ENCODE assay signal across 7 cellular contexts in the genomic region with DNA sequence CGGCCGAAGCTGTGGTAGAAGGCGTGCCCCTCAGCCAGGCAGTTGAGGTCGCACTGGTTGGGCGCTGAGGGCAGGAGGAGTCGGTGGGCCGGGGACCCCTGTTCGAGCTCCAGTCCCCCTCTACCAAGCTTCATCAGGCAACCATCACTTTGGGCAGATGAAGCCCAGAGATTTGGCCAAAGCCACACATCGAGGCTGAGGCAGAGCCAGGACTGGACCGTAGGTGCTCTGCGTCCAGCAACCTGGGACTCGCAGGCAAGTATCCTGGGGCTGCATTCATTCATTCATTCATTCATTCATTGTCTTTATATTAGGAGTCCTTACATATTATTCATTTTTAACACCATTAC. TPM values are rescaled to one million over a fixed set of nuclear protein-coding genes. Genes with fewer than 3 reads are reported as not detected.
DNase-seq lines count a peak whose midpoint lies in the region; ATAC-seq, FAIRE-seq and TF ChIP-seq lines count a peak whose summit lies in the region.

No MANE protein-coding gene starts in this region.

- H3K56ac ChIP-seq in IMR-90 (ENCODE audit: extremely low read depth, insufficient read depth, low read length): no peak overlapping the region

- peak overlapping the region in 1 of 2 experiments; percentile 45; a peak in 2 of 4 replicates for H4K8ac ChIP-seq in IMR-90 (ENCODE audit: low read depth in 2 of 2, low read length in 2 of 2)

- H2BK5ac ChIP-seq in IMR-90 (ENCODE audit: low read depth, low read length, poor library complexity, severe bottlenecking): no peak overlapping the region

- no peak overlapping the region for H2AK9ac ChIP-seq in IMR-90 (replicated peaks; ENCODE audit: low read depth, low read length, poor library complexity)

- H3K9me3 ChIP-seq in IMR-90 (ENCODE audit: control insufficient read depth, insufficient read depth, low read length): no peaks in the 10 kb centered on the region
- H3K9me3 ChIP-seq in GM12878 (replicated peaks; ENCODE audit: control insufficient read depth, insufficient read depth, low read length): no peaks in the 10 kb centered on the region; the same call in 2 of the 3 replicates

- DNase-seq in IMR-90 (no peak), GM12878 (ENCODE audit: low read depth, low spot score) (no peak), immature natural killer cell (no peak), SW480 (ENCODE audit: low spot score) (no peak)
- DNase-seq in activated CD4-positive, CD25-positive, alpha-beta regulatory T cell (lab: John Stamatoyannopoulos, UW): no peak
- no peak for DNase-seq in stimulated activated CD8-positive, alpha-beta memory T cell treated with anti-CD3 and anti-CD28 coated beads, Interleukin-4, amount 100 ng/mL, for 48 hours

- H3K36me3 Mint-ChIP-seq in immature natural killer cell: no peaks in the 10 kb centered on the region
- H3K36me3 Mint-ChIP-seq in stimulated activated memory B cell treated with anti-CD40 and anti-IgM and Interleukin-4, amounts not matched to agents 10 μg/mL and 1 μg/mL and 100 μg/mL, for 72 hours: peaks cover 5% of the 10 kb centered on the region

- H3K4me3 ChIP-seq in IMR-90 (ENCODE audit: insufficient read depth, low read depth, low read length) (no peak overlapping the region), GM12878 (no peak overlapping the region)

- no peak for TF ChIP-seq EP300 in GM12878 (IDR thresholded peaks at IDR 0.05; ENCODE audit: borderline replicate concordance in 1 of 2, control insufficient read depth in 1 of 2, low read depth in 2 of 2, low read length in 2 of 2)

- H3K4me1 Mint-ChIP-seq in immature natural killer cell: peaks cover 13 to 16% of the 10 kb centered on the region in 2 donors
- H3K4me1 Mint-ChIP-seq in stimulated activated memory B cell treated with anti-CD40 and anti-IgM and Interleukin-4, amounts not matched to agents 10 μg/mL and 1 μg/mL and 100 μg/mL, for 72 hours: peaks cover 12% of the 10 kb centered on the region

- POLR2A ChIA-PET in IMR-90 (lab: Charles Lee; ENCODE audit: unreplicated experiment) (no interaction called here), GM12878 (lab: Charles Lee) (no interaction called here)

- no peak overlapping the region for H2BK20ac ChIP-seq in IMR-90 (ENCODE audit: low read depth, low read length)

- H3K27ac Mint-ChIP-seq in immature natural killer cell: peak overlapping the region in 4 of 6 donors; percentile 26 to 83 (median 41)
- H3K27ac Mint-ChIP-seq in stimulated activated memory B cell treated with anti-CD40 and anti-IgM and Interleukin-4, amounts not matched to agents 10 μg/mL and 1 μg/mL and 100 μg/mL, for 72 hours: peak overlapping the region; percentile 94

- CTCF ChIA-PET in IMR-90 (lab: Yijun Ruan, JAX) (no interaction called here), GM12878 (lab: Yijun Ruan, JAX) (interaction anchor here (1.0 kb wide), 1 partner anchor 11 kb away, joined by 5 read pairs; no protein-coding TSS in a partner anchor)

- H2BK120ac ChIP-seq in IMR-90 (ENCODE audit: low read depth, low read length): no peak overlapping the region

- in situ Hi-C loops in IMR-90 (cut with MboI; ENCODE audit: low sequenced_read_pairs): no loop called here
- in situ Hi-C loops in GM12878 (cut with MboI): no loop called here

- H3K4me1 ChIP-seq in IMR-90 (ENCODE audit: control insufficient read depth, insufficient read depth, low read length) (peaks cover 9% of the 10 kb centered on the region), GM12878 (ENCODE audit: control insufficient read depth, insufficient read depth, low read length) (no peaks in the 10 kb centered on the region)

- RAD21 ChIA-PET in GM12878 (lab: Charles Lee; ENCODE audit: unreplicated experiment): no interaction called here

- peaks cover 0 to 3% (median 0%) of the 10 kb centered on the region in 6 donors for H3K9me3 Mint-ChIP-seq in immature natural killer cell
- peaks cover 6% of the 10 kb centered on the region for H3K9me3 Mint-ChIP-seq in stimulated activated memory B cell treated with anti-CD40 and anti-IgM and Interleukin-4, amounts not matched to agents 10 μg/mL and 1 μg/mL and 100 μg/mL, for 72 hours

- no peak for FAIRE-seq in GM12878 (lab: Jason Lieb, UNC)

- H3K27me3 ChIP-seq in IMR-90 (ENCODE audit: control insufficient read depth, insufficient read depth, low read length) (peaks cover 3% of the 10 kb centered on the region; the same call in 1 of the 2 replicates), GM12878 (replicated peaks in 1 of 2; ENCODE audit: control insufficient read depth in 2 of 2, insufficient read depth in 2 of 2, low read length in 1 of 2) (no peaks in the 10 kb centered on the region; a peak in 2 of 4 replicates)

- BruUV-seq in IMR-90 (replicated peaks; lab: Mats Ljungman, UMichigan): no TSS peak
- no TSS peak for BruUV-seq in GM12878 (replicated peaks; lab: Mats Ljungman, UMichigan)

- no peak overlapping the region for H3K4ac ChIP-seq in IMR-90 (ENCODE audit: low read depth, low read length)

- H3K23ac ChIP-seq in IMR-90 (ENCODE audit: low read depth, low read length): no peak overlapping the region

- no peak for ATAC-seq in IMR-90 (ENCODE audit: low read depth)
- ATAC-seq in GM12878: no peak
- ATAC-seq in stimulated activated memory B cell treated with anti-CD40 and anti-IgM and Interleukin-4, amounts not matched to agents 10 μg/mL and 1 μg/mL and 100 μg/mL, for 72 hours: no peak

- H3K9ac ChIP-seq in IMR-90 (ENCODE audit: low read depth, low read length): no peak overlapping the region
- H3K9ac ChIP-seq in GM12878 (ENCODE audit: control insufficient read depth, insufficient read depth, low read length): no peak overlapping the region

- no peak for TF ChIP-seq RAD21 in IMR-90 (IDR thresholded peaks at IDR 0.05; ENCODE audit: low read length)
- no peak for TF ChIP-seq RAD21 in GM12878 (IDR thresholded peaks at IDR 0.05; ENCODE audit: insufficient read depth, low read depth, low read length)

- TF ChIP-seq POLR2A in IMR-90 (IDR thresholded peaks at IDR 0.05; ENCODE audit: low read depth, low read length): no peak
- TF ChIP-seq POLR2A in GM12878 (IDR thresholded peaks at IDR 0.05; ENCODE audit: low read depth, low read length): no peak

- H3K36me3 ChIP-seq in IMR-90 (ENCODE audit: control insufficient read depth, insufficient read depth, low read length) (peaks cover 13% of the 10 kb centered on the region), GM12878 (ENCODE audit: control insufficient read depth in 2 of 2, insufficient read depth in 2 of 2, low read length in 1 of 2) (no peaks in the 10 kb centered on the region)

- H3K18ac ChIP-seq in IMR-90 (ENCODE audit: low read depth, low read length): no peak overlapping the region

- H4K20me1 ChIP-seq in IMR-90 (ENCODE audit: insufficient read depth, low read length) (no peaks in the 10 kb centered on the region; the same call in 1 of the 2 replicates), GM12878 (ENCODE audit: control insufficient read depth, insufficient read depth) (no peaks in the 10 kb centered on the region)

- intact Hi-C loops in IMR-90 (cut with micrococcal nuclease): no loop called here
- intact Hi-C loops in GM12878 (cut with micrococcal nuclease; ENCODE audit: unreplicated experiment): no loop called here

- H2AK5ac ChIP-seq in IMR-90 (ENCODE audit: low read depth, low read length): peak overlapping the region; percentile 76; the same call in 1 of the 2 replicates

- 80% methylated on average over 1 of the region's 12 CpGs; no CpG with 5 or more reads in 1 of the 2 experiments for WGBS in IMR-90 (ENCODE audit: extremely low coverage in 2 of 2, insufficient read length in 1 of 2), 2 experiments
- 50% methylated on average over 12 of the region's 12 CpGs for WGBS in GM12878 (ENCODE audit: insufficient coverage, insufficient replicate concordance, low lambda C conversion rate, missing lambda C conversion rate)

- H3K4me2 ChIP-seq in IMR-90 (ENCODE audit: low read depth, low read length): peak overlapping the region; percentile 29; the same call in 1 of the 2 replicates
- H3K4me2 ChIP-seq in GM12878 (ENCODE audit: control insufficient read depth, insufficient read depth): no peak overlapping the region

- no peak overlapping the region for H3K14ac ChIP-seq in IMR-90 (replicated peaks; ENCODE audit: low read depth, low read length)

- dilution Hi-C loops in IMR-90 (cut with HindIII; ENCODE audit: low sequenced_read_pairs, unreplicated experiment): no loop called here

- no peak overlapping the region for H4K5ac ChIP-seq in IMR-90 (ENCODE audit: low read depth, low read length)

- no peak overlapping the region for H2BK15ac ChIP-seq in IMR-90 (ENCODE audit: low read depth, low read length)

- TF ChIP-seq CTCF in IMR-90 (conservative IDR thresholded peaks at IDR 0.05; ENCODE audit: low read depth, low read length) (no peak), GM12878 (IDR thresholded peaks at IDR 0.05 in 2 of 3, conservative IDR thresholded peaks at IDR 0.05 in 1 of 3; ENCODE audit: control insufficient read depth in 2 of 3, extremely low read depth in 1 of 3, insufficient read depth in 1 of 3, low read depth in 3 of 3, low read length in 3 of 3) (no peak)

- H3K9me1 ChIP-seq in IMR-90 (ENCODE audit: insufficient read depth, low read length): no peaks in the 10 kb centered on the region; the same call in 1 of the 2 replicates

- H3K27ac ChIP-seq in IMR-90 (ENCODE audit: insufficient read depth, low read length) (no peak overlapping the region), GM12878 (ENCODE audit: control insufficient read depth, insufficient read depth) (no peak overlapping the region)

- H3K4me3 Mint-ChIP-seq in immature natural killer cell: peak overlapping the region; percentile 27 to 75 (median 55)
- H3K4me3 Mint-ChIP-seq in stimulated activated memory B cell treated with anti-CD40 and anti-IgM and Interleukin-4, amounts not matched to agents 10 μg/mL and 1 μg/mL and 100 μg/mL, for 72 hours: peak overlapping the region; percentile 12

- SMC1A ChIA-PET in GM12878 (lab: Charles Lee; ENCODE audit: uncharacterized antibody, unreplicated experiment): no interaction called here

- H3K27me3 Mint-ChIP-seq in immature natural killer cell (ENCODE audit: low read depth in 3 of 3): peaks cover 5 to 11% (median 6%) of the 10 kb centered on the region in 3 donors
- peaks cover 92% of the 10 kb centered on the region for H3K27me3 Mint-ChIP-seq in stimulated activated memory B cell treated with anti-CD40 and anti-IgM and Interleukin-4, amounts not matched to agents 10 μg/mL and 1 μg/mL and 100 μg/mL, for 72 hours

- H4K91ac ChIP-seq in IMR-90 (ENCODE audit: insufficient read depth, low read depth, low read length): no peak overlapping the region

- no peaks in the 10 kb centered on the region for H3K79me2 ChIP-seq in GM12878 (ENCODE audit: control insufficient read depth, insufficient read depth, low read length)

- H2AFZ ChIP-seq in IMR-90 (replicated peaks; ENCODE audit: low read length, poor library complexity): peak overlapping the region; percentile 68
- no peak overlapping the region for H2AFZ ChIP-seq in GM12878 (ENCODE audit: control insufficient read depth, low read depth, low read length)

- H3K79me1 ChIP-seq in IMR-90 (ENCODE audit: low read depth in 1 of 2, low read length in 2 of 2): peaks cover 4 to 15% of the 10 kb centered on the region in 2 experiments; a peak in 1 of 4 replicates

RNA-seq across cellular contexts. Expression of a gene that starts 4.3 kb away (rescaled TPM):
- 0.83 and 0.90 TPM in 2 replicates for total RNA-seq in IMR-90 (2012; rRNA removed)
- 10.8 and 13.4 TPM in 2 replicates for polyA plus RNA-seq in IMR-90 (2012; rRNA removed)
- polyA plus RNA-seq in IMR-90 (2012; cell fraction: cytosol; rRNA removed): 7.7 and 13.2 TPM in 2 replicates
- polyA plus RNA-seq in IMR-90 (2012; cell fraction: nucleus; rRNA removed; ENCODE audit: low replicate concordance): 31.7 and 79.5 TPM in 2 replicates
- not detected in 2 replicates for total RNA-seq in GM12878 (2013; cell fraction: nucleolus; rRNA removed)
- total RNA-seq in GM12878 (2014; rRNA removed): 0.17 TPM in 1 of 2 replicates, not detected in the other
- total RNA-seq in GM12878 (2014; rRNA removed; fragmentation: Illumina TruSeq; extraction: Trizol): not detected in 2 replicates
- 0.40 and 0.51 TPM in 2 replicates for total RNA-seq in GM12878 (2021)
- 0.08 TPM for polyA plus RNA-seq in GM12878 (2011; ENCODE audit: low read depth)
- polyA plus RNA-seq in GM12878 (2011; rRNA removed): 0.04 TPM in 1 of 2 replicates, not detected in the other
- 0.07 and 0.32 TPM in 2 replicates for polyA plus RNA-seq in GM12878 (2011; cell fraction: cytosol; rRNA removed)
- polyA plus RNA-seq in GM12878 (2011; cell fraction: nucleus; rRNA removed): 0.37 and 0.40 TPM in 2 replicates
- polyA plus RNA-seq in GM12878 (2012): 0.11 and 0.19 TPM in 2 replicates
- 0.04 TPM in 1 of 2 replicates, not detected in the other for polyA plus RNA-seq in GM12878 (2014; fragmentation: Illumina TruSeq; extraction: Trizol)
- polyA plus RNA-seq in GM12878 (2014; fragmentation: Nextera tagmentation; extraction: Ambion mirVana): not detected
- polyA plus RNA-seq in GM12878 (2014; rRNA removed): 0.09 and 0.47 TPM in 2 replicates
- polyA plus RNA-seq in GM12878 (2016; fragmentation: Nextera tagmentation; extraction: Ambion mirVana): under 1 TPM in 1 of 2 experiments, not detected in 1; 0.83 TPM
- 0.07 TPM in 1 of 2 replicates, not detected in the other for polyA minus RNA-seq in GM12878 (2011; rRNA and poly(A)+ RNA removed)
- not detected in 2 replicates for polyA minus RNA-seq in GM12878 (2011; cell fraction: cytosol; rRNA and poly(A)+ RNA removed)
- not detected in 2 replicates for polyA minus RNA-seq in GM12878 (2011; cell fraction: nucleus; rRNA and poly(A)+ RNA removed)
- under 1 TPM in 1 of 3 donors, not detected in 2; 0.43 TPM for polyA plus RNA-seq in immature natural killer cell

RNA-seq across cellular contexts. Expression of a gene that starts 15.4 kb away (rescaled TPM):
- total RNA-seq in IMR-90 (2012; rRNA removed): not detected in 2 replicates
- polyA plus RNA-seq in IMR-90 (2012; rRNA removed): 0.04 TPM in 1 of 2 replicates, not detected in the other
- 0.05 TPM in 1 of 2 replicates, not detected in the other for polyA plus RNA-seq in IMR-90 (2012; cell fraction: cytosol; rRNA removed)
- polyA plus RNA-seq in IMR-90 (2012; cell fraction: nucleus; rRNA removed; ENCODE audit: low replicate concordance): 0.76 and 1.1 TPM in 2 replicates
- total RNA-seq in GM12878 (2013; cell fraction: nucleolus; rRNA removed): not detected in 2 replicates
- not detected in 2 replicates for total RNA-seq in GM12878 (2014; rRNA removed)
- total RNA-seq in GM12878 (2014; rRNA removed; fragmentation: Illumina TruSeq; extraction: Trizol): not detected in 2 replicates
- 0.13 and 0.51 TPM in 2 replicates for total RNA-seq in GM12878 (2021)
- not detected for polyA plus RNA-seq in GM12878 (2011; ENCODE audit: low read depth)
- not detected in 2 replicates for polyA plus RNA-seq in GM12878 (2011; rRNA removed)
- not detected in 2 replicates for polyA plus RNA-seq in GM12878 (2011; cell fraction: cytosol; rRNA removed)
- polyA plus RNA-seq in GM12878 (2011; cell fraction: nucleus; rRNA removed): not detected in 2 replicates
- polyA plus RNA-seq in GM12878 (2012): 0.20 and 0.22 TPM in 2 replicates
- not detected in 2 replicates for polyA plus RNA-seq in GM12878 (2014; fragmentation: Illumina TruSeq; extraction: Trizol)
- polyA plus RNA-seq in GM12878 (2014; fragmentation: Nextera tagmentation; extraction: Ambion mirVana): not detected
- polyA plus RNA-seq in GM12878 (2014; rRNA removed): not detected in 2 replicates
- not detected for polyA plus RNA-seq in GM12878 (2016; fragmentation: Nextera tagmentation; extraction: Ambion mirVana)
- not detected in 2 replicates for polyA minus RNA-seq in GM12878 (2011; rRNA and poly(A)+ RNA removed)
- not detected in 2 replicates for polyA minus RNA-seq in GM12878 (2011; cell fraction: cytosol; rRNA and poly(A)+ RNA removed)
- not detected in 2 replicates for polyA minus RNA-seq in GM12878 (2011; cell fraction: nucleus; rRNA and poly(A)+ RNA removed)
- polyA plus RNA-seq in immature natural killer cell: not detected

RNA-seq across cellular contexts. Expression of a gene that starts 17.5 kb away (rescaled TPM):
- total RNA-seq in IMR-90 (2012; rRNA removed) (1.3 and 1.7 TPM in 2 replicates), GM12878 (2014; rRNA removed) (0.27 and 0.45 TPM in 2 replicates), GM12878 (2014; rRNA removed; fragmentation: Illumina TruSeq; extraction: Trizol) (0.13 TPM in 1 of 2 replicates, not detected in the other), GM12878 (2021) (0.53 and 0.69 TPM in 2 replicates)
- polyA plus RNA-seq in IMR-90 (2012; rRNA removed) (2.2 and 3.2 TPM in 2 replicates), GM12878 (2011; rRNA removed) (0.08 TPM in 1 of 2 replicates, not detected in the other), GM12878 (2014; fragmentation: Illumina TruSeq; extraction: Trizol) (0.06 TPM in 1 of 2 replicates, not detected in the other), GM12878 (2014; fragmentation: Nextera tagmentation; extraction: Ambion mirVana) (not detected), GM12878 (2014; rRNA removed) (0.32 and 0.57 TPM in 2 replicates), GM12878 (2016; fragmentation: Nextera tagmentation; extraction: Ambion mirVana) (1 to 10 TPM in 1 of 2 experiments, under 1 TPM in 1; 0.60 to 1.1 TPM), immature natural killer cell (1 to 10 TPM; 4.0 to 7.1 (median 6.4) TPM)
- polyA plus RNA-seq in IMR-90 (2012; cell fraction: cytosol; rRNA removed): 2.8 and 4.8 TPM in 2 replicates
- 2.0 and 2.7 TPM in 2 replicates for polyA plus RNA-seq in IMR-90 (2012; cell fraction: nucleus; rRNA removed; ENCODE audit: low replicate concordance)
- total RNA-seq in GM12878 (2013; cell fraction: nucleolus; rRNA removed): 0.27 TPM in 1 of 2 replicates, not detected in the other
- polyA plus RNA-seq in GM12878 (2011; ENCODE audit: low read depth): not detected
- polyA plus RNA-seq in GM12878 (2011; cell fraction: cytosol; rRNA removed): 0.18 and 0.36 TPM in 2 replicates
- 0.24 and 0.28 TPM in 2 replicates for polyA plus RNA-seq in GM12878 (2011; cell fraction: nucleus; rRNA removed)
- polyA plus RNA-seq in GM12878 (2012): 0.32 and 0.58 TPM in 2 replicates
- not detected in 2 replicates for polyA minus RNA-seq in GM12878 (2011; rRNA and poly(A)+ RNA removed)
- not detected in 2 replicates for polyA minus RNA-seq in GM12878 (2011; cell fraction: cytosol; rRNA and poly(A)+ RNA removed)
- not detected in 2 replicates for polyA minus RNA-seq in GM12878 (2011; cell fraction: nucleus; rRNA and poly(A)+ RNA removed)

RNA-seq across cellular contexts. Expression of a gene that starts 18.3 kb away (rescaled TPM):
- total RNA-seq in IMR-90 (2012; rRNA removed) (0.56 and 0.72 TPM in 2 replicates), GM12878 (2014; rRNA removed) (0.40 and 0.60 TPM in 2 replicates), GM12878 (2014; rRNA removed; fragmentation: Illumina TruSeq; extraction: Trizol) (0.27 TPM in 1 of 2 replicates, not detected in the other), GM12878 (2021) (0.90 and 0.95 TPM in 2 replicates)
- polyA plus RNA-seq in IMR-90 (2012; rRNA removed) (1.7 and 2.9 TPM in 2 replicates), GM12878 (2011; rRNA removed) (0.12 and 0.35 TPM in 2 replicates), GM12878 (2014; fragmentation: Illumina TruSeq; extraction: Trizol) (not detected in 2 replicates), GM12878 (2014; fragmentation: Nextera tagmentation; extraction: Ambion mirVana) (not detected), GM12878 (2014; rRNA removed) (0.99 and 1.6 TPM in 2 replicates), GM12878 (2016; fragmentation: Nextera tagmentation; extraction: Ambion mirVana) (under 1 TPM; 0.32 to 0.57 TPM), immature natural killer cell (under 1 TPM in 2 of 3 donors, not detected in 1; 0.25 to 0.33 TPM)
- 0.29 and 1.2 TPM in 2 replicates for polyA plus RNA-seq in IMR-90 (2012; cell fraction: cytosol; rRNA removed)
- 31.5 and 85.3 TPM in 2 replicates for polyA plus RNA-seq in IMR-90 (2012; cell fraction: nucleus; rRNA removed; ENCODE audit: low replicate concordance)
- total RNA-seq in GM12878 (2013; cell fraction: nucleolus; rRNA removed): 3.5 and 4.7 TPM in 2 replicates
- polyA plus RNA-seq in GM12878 (2011; ENCODE audit: low read depth): 0.26 TPM
- 0.28 and 0.38 TPM in 2 replicates for polyA plus RNA-seq in GM12878 (2011; cell fraction: cytosol; rRNA removed)
- polyA plus RNA-seq in GM12878 (2011; cell fraction: nucleus; rRNA removed): 8.8 and 9.8 TPM in 2 replicates
- 4.1 and 4.7 TPM in 2 replicates for polyA plus RNA-seq in GM12878 (2012)
- 0.59 and 0.67 TPM in 2 replicates for polyA minus RNA-seq in GM12878 (2011; rRNA and poly(A)+ RNA removed)
- not detected in 2 replicates for polyA minus RNA-seq in GM12878 (2011; cell fraction: cytosol; rRNA and poly(A)+ RNA removed)
- 1.7 and 2.0 TPM in 2 replicates for polyA minus RNA-seq in GM12878 (2011; cell fraction: nucleus; rRNA and poly(A)+ RNA removed)

RNA-seq across cellular contexts. Expression of a gene that starts 29.5 kb away (rescaled TPM):
- total RNA-seq in IMR-90 (2012; rRNA removed) (10.4 and 10.6 TPM in 2 replicates), GM12878 (2014; rRNA removed) (36.3 and 38.3 TPM in 2 replicates), GM12878 (2014; rRNA removed; fragmentation: Illumina TruSeq; extraction: Trizol) (11.7 and 14.8 TPM in 2 replicates), GM12878 (2021) (36.5 and 37.5 TPM in 2 replicates)
- polyA plus RNA-seq in IMR-90 (2012; rRNA removed) (34.9 and 40.8 TPM in 2 replicates), GM12878 (2011; rRNA removed) (6.3 and 13.6 TPM in 2 replicates), GM12878 (2014; fragmentation: Illumina TruSeq; extraction: Trizol) (4.2 and 13.2 TPM in 2 replicates), GM12878 (2014; fragmentation: Nextera tagmentation; extraction: Ambion mirVana) (1 to 10 TPM; 1.2 to 3.9 TPM), GM12878 (2014; rRNA removed) (42.5 and 52.5 TPM in 2 replicates), GM12878 (2016; fragmentation: Nextera tagmentation; extraction: Ambion mirVana) (10 to 100 TPM; 60.9 to 67.0 TPM), immature natural killer cell (10 to 100 TPM; 57.4 to 61.6 (median 61.2) TPM)
- 36.9 and 49.4 TPM in 2 replicates for polyA plus RNA-seq in IMR-90 (2012; cell fraction: cytosol; rRNA removed)
- polyA plus RNA-seq in IMR-90 (2012; cell fraction: nucleus; rRNA removed; ENCODE audit: low replicate concordance): 25.0 and 47.9 TPM in 2 replicates
- 69.0 and 71.0 TPM in 2 replicates for total RNA-seq in GM12878 (2013; cell fraction: nucleolus; rRNA removed)
- polyA plus RNA-seq in GM12878 (2011; ENCODE audit: low read depth): 4.5 TPM
- 26.6 and 50.8 TPM in 2 replicates for polyA plus RNA-seq in GM12878 (2011; cell fraction: cytosol; rRNA removed)
- 37.5 and 49.9 TPM in 2 replicates for polyA plus RNA-seq in GM12878 (2011; cell fraction: nucleus; rRNA removed)
- polyA plus RNA-seq in GM12878 (2012): 18.6 and 22.1 TPM in 2 replicates
- 4.5 and 13.9 TPM in 2 replicates for polyA minus RNA-seq in GM12878 (2011; rRNA and poly(A)+ RNA removed)
- polyA minus RNA-seq in GM12878 (2011; cell fraction: cytosol; rRNA and poly(A)+ RNA removed): 8.7 and 11.5 TPM in 2 replicates
- polyA minus RNA-seq in GM12878 (2011; cell fraction: nucleus; rRNA and poly(A)+ RNA removed): 11.2 and 27.7 TPM in 2 replicates

Comparison
In these comparisons a context has a peak if more than half of its experiments do, and no peak if none do; other contexts are left out.
1. RNA of a gene that starts 4.3 kb away (polyA plus RNA-seq): 7.7 to 79.5 TPM in IMR-90; 0.04 to 0.83 TPM in GM12878 and 0.43 TPM in immature natural killer cell; every median in the first group is over 4 times any median in the second.